Comparison of ENCODE assay signal across 16 cellular contexts in genomic region chr3:48855681-48856447, GRCh38. TPM values are rescaled to one million over a fixed set of nuclear protein-coding genes. Genes with fewer than 3 reads are reported as not detected.
DNase-seq lines count a peak whose midpoint lies in the region; ATAC-seq and TF ChIP-seq lines count a peak whose summit lies in the region.
"Had no signal": no experiment of that assay in that cellular context is flagged by ENCODE, and none has a peak within 500 bp of the region (broad histone marks: within the 10 kb centered on the region; RNA-seq: fewer than 3 reads in every experiment).

No MANE protein-coding gene starts in this region.

- H3K9ac ChIP-seq in H9 (ENCODE audit: extremely low read depth, insufficient read length, low read length) = no peak overlapping the region
- H3K9ac ChIP-seq in OCI-LY1 (ENCODE audit: low read length) = no peak overlapping the region; the same call in 1 of the 2 replicates
- H3K9ac ChIP-seq: GM23248 had no signal

- no peaks in the 10 kb centered on the region for H3K79me1 ChIP-seq in H9 (ENCODE audit: insufficient read depth, low read depth, low read length, poor library complexity, severe bottlenecking)

- H3K56ac ChIP-seq in H9 (ENCODE audit: insufficient read length, low read depth, low read length) = no peak overlapping the region

- peaks cover 2 to 5% of the 10 kb centered on the region in 2 experiments; a peak in 3 of 4 replicates for H3K4me1 Mint-ChIP-seq in H9
- H3K4me1 Mint-ChIP-seq: naive thymus-derived CD8-positive, alpha-beta T cell had no signal

- H3K4me2 ChIP-seq in H9 (ENCODE audit: insufficient read depth, insufficient read length, low read length) = no peak overlapping the region
- H3K4me2 ChIP-seq in OCI-LY1 (ENCODE audit: low read length) = no peak overlapping the region

- no peak overlapping the region for H4K5ac ChIP-seq in H9 (ENCODE audit: insufficient read length, low read depth, low read length)

- no peak overlapping the region for H4K91ac ChIP-seq in H9 (ENCODE audit: insufficient read length, low read depth, low read length)

- no peaks in the 10 kb centered on the region for H3F3A ChIP-seq in OCI-LY1 (ENCODE audit: insufficient read depth, low read length)

- H3K23ac ChIP-seq in H9 (ENCODE audit: insufficient read length, low read depth, low read length) = no peak overlapping the region

- H3K4me3 Mint-ChIP-seq in H9 = no peak overlapping the region
- H3K4me3 Mint-ChIP-seq: activated naive CD4-positive, alpha-beta T cell treated with anti-CD3 and anti-CD28 coated beads for 36 hours; CD14-positive monocyte; naive thymus-derived CD8-positive, alpha-beta T cell had no signal

- H3K27ac Mint-ChIP-seq in H9 = peak overlapping the region in 2 of 3 experiments; percentile 32 to 71; a peak in 3 of 7 replicates
- H3K27ac Mint-ChIP-seq: activated naive CD4-positive, alpha-beta T cell treated with anti-CD3 and anti-CD28 coated beads for 36 hours had no signal

- ATAC-seq in psoas muscle = no peak
- ATAC-seq in GM19395 (IDR thresholded peaks at IDR 0.05; ENCODE audit: unreplicated experiment) = no peak
- ATAC-seq: naive thymus-derived CD8-positive, alpha-beta T cell had no signal

- H4K20me1 ChIP-seq in H9 (ENCODE audit: control insufficient read depth, insufficient read depth, insufficient read length) = no peaks in the 10 kb centered on the region
- no peaks in the 10 kb centered on the region for H4K20me1 ChIP-seq in OCI-LY1 (ENCODE audit: insufficient read depth, low read length)

- no peak for DNase-seq in H9
- peak in 1 of 2 donors; percentile 14 for DNase-seq in psoas muscle
- DNase-seq in NCI-H524 treated with DMSO at 0.1 percent for 48 hours (lab: John Stamatoyannopoulos, UW) = no peak
- DNase-seq in putamen (ENCODE audit: low spot score) = no peak
- DNase-seq: activated CD4-positive, CD25-positive, alpha-beta regulatory T cell; activated naive CD4-positive, alpha-beta T cell treated with anti-CD3 and anti-CD28 coated beads for 36 hours; brain microvascular endothelial cell; DMS79 treated with DMSO at 0.1 percent for 48 hours; GM23248; naive thymus-derived CD8-positive, alpha-beta T cell; NCI-H2029 treated with DMSO at 0.1 percent for 48 hours; NCI-H526 treated with DMSO at 0.1 percent for 48 hours had no signal

- no peaks in the 10 kb centered on the region for H3K27me3 Mint-ChIP-seq in H9 (ENCODE audit: low read depth)
- H3K27me3 Mint-ChIP-seq: naive thymus-derived CD8-positive, alpha-beta T cell had no signal

- H3K27ac ChIP-seq in H9 (ENCODE audit: insufficient read length, low read depth, low read length) = no peak overlapping the region
- peak overlapping the region; percentile 14 for H3K27ac ChIP-seq in OCI-LY1 (ENCODE audit: low read depth, low read length, poor library complexity, severe bottlenecking)
- peak overlapping the region; percentile 50 for H3K27ac ChIP-seq in ectodermal cell (ENCODE audit: insufficient read depth, low read depth, low read length, poor library complexity, severe bottlenecking)
- peak overlapping the region; percentile 30 for H3K27ac ChIP-seq in psoas muscle
- H3K27ac ChIP-seq: brain microvascular endothelial cell, GM23248 had no signal

- intact Hi-C loops in psoas muscle (cut with DNase I) = loop anchor here in 1 of 2 donors (5.0 kb wide), 1 partner anchor 61 kb away; the partner anchor contains the start of gene ARIH2

- H3K23me2 ChIP-seq in H9 (ENCODE audit: insufficient read length, low read depth, low read length, poor library complexity, severe bottlenecking) = no peaks in the 10 kb centered on the region

- H3K18ac ChIP-seq in H9 (ENCODE audit: insufficient read length, low read depth, low read length) = no peak overlapping the region

- H3K79me2 ChIP-seq in H9 (ENCODE audit: insufficient read depth, low read length) (no peaks in the 10 kb centered on the region), OCI-LY1 (ENCODE audit: insufficient read depth, low read length) (no peaks in the 10 kb centered on the region)

- H2BK120ac ChIP-seq in H9 (ENCODE audit: low read depth, low read length, poor library complexity, severe bottlenecking) = no peak overlapping the region

- H3K9me3 ChIP-seq in H9 (ENCODE audit: control insufficient read depth, low read depth, low read length) (no peaks in the 10 kb centered on the region), OCI-LY1 (ENCODE audit: low read length) (no peaks in the 10 kb centered on the region), ectodermal cell (ENCODE audit: control insufficient read depth, low read length) (no peaks in the 10 kb centered on the region), psoas muscle (no peaks in the 10 kb centered on the region)

- H3K4ac ChIP-seq in H9 (ENCODE audit: low read depth, low read length) = no peak overlapping the region

- 0 out of 2 replicates have a peak overlapping the region, but pooled peaks have one; percentile 49 for H2BK15ac ChIP-seq in H9 (ENCODE audit: low read depth, low read length)

- no peaks in the 10 kb centered on the region; a peak in 1 of 7 replicates for H3K36me3 Mint-ChIP-seq in H9 (ENCODE audit: insufficient read depth in 1 of 3, low read depth in 3 of 3)

- no peaks in the 10 kb centered on the region for H3K9me2 ChIP-seq in OCI-LY1 (ENCODE audit: low read depth, low read length)

- no peaks in the 10 kb centered on the region for H3K9me3 Mint-ChIP-seq in H9
- H3K9me3 Mint-ChIP-seq: activated naive CD4-positive, alpha-beta T cell treated with anti-CD3 and anti-CD28 coated beads for 36 hours; CD14-positive monocyte; naive thymus-derived CD8-positive, alpha-beta T cell had no signal

- H2BK12ac ChIP-seq in H9 (ENCODE audit: insufficient read length, low read depth, low read length) = no peak overlapping the region

- no peak overlapping the region for H2AK5ac ChIP-seq in H9 (ENCODE audit: insufficient read length, low read length)

- TF ChIP-seq CTCF in H9 (conservative IDR thresholded peaks at IDR 0.05) = no peak
- no peak for TF ChIP-seq CTCF in OCI-LY1 (IDR thresholded peaks at IDR 0.05; ENCODE audit: low read length)
- no peak for TF ChIP-seq CTCF in psoas muscle (IDR thresholded peaks at IDR 0.05)

- H4K8ac ChIP-seq in H9 (replicated peaks; ENCODE audit: insufficient read length, low read depth, low read length) = no peak overlapping the region

- H3K14ac ChIP-seq in H9 (ENCODE audit: insufficient read depth, low read length) = no peak overlapping the region

- H3K27me3 ChIP-seq in H9 (ENCODE audit: insufficient read depth, low read length) (no peaks in the 10 kb centered on the region), OCI-LY1 (ENCODE audit: insufficient read depth, low read length) (no peaks in the 10 kb centered on the region), ectodermal cell (ENCODE audit: control insufficient read depth, insufficient read depth, low read length, poor library complexity, severe bottlenecking) (no peaks in the 10 kb centered on the region), psoas muscle (ENCODE audit: insufficient read depth in 3 of 3, low read length in 2 of 3) (no peaks in the 10 kb centered on the region)
- H3K27me3 ChIP-seq: brain microvascular endothelial cell had no signal

- no peak overlapping the region for H3T11ph ChIP-seq in H9 (ENCODE audit: low read length)

- WGBS in H9 (ENCODE audit: extremely low coverage, insufficient read length, low lambda C conversion rate) = no CpG with 5 or more reads among the region's 9 CpGs
- 92 to 93% methylated on average over 9 of the region's 9 CpGs for WGBS in ectodermal cell, 2 experiments
- WGBS in psoas muscle, 3 donors = 66 to 71% (median 69%) methylated on average over 9 of the region's 9 CpGs

- H2BK20ac ChIP-seq in H9 (ENCODE audit: low read depth, low read length, poor library complexity, severe bottlenecking) = no peak overlapping the region

- H3K36me3 ChIP-seq in OCI-LY1 (ENCODE audit: insufficient read depth, low read length) = peaks cover 8% of the 10 kb centered on the region; the same call in 1 of the 2 replicates
- no peaks in the 10 kb centered on the region for H3K36me3 ChIP-seq in ectodermal cell (ENCODE audit: control insufficient read depth, insufficient read depth, low read length)
- peaks cover 0 to 32% of the 10 kb centered on the region in 2 donors for H3K36me3 ChIP-seq in psoas muscle (ENCODE audit: insufficient read depth in 1 of 2, low read depth in 1 of 2)

- no peak overlapping the region for H2AFZ ChIP-seq in H9 (ENCODE audit: low read length)
- H2AFZ ChIP-seq in OCI-LY1 (ENCODE audit: low read length) = no peak overlapping the region
- H2AFZ ChIP-seq: GM23248 had no signal

- H3K4me3 ChIP-seq in OCI-LY1 (ENCODE audit: low read depth, low read length, poor library complexity, severe bottlenecking) (no peak overlapping the region), ectodermal cell (ENCODE audit: insufficient read depth, low read depth, low read length) (no peak overlapping the region), psoas muscle (no peak overlapping the region)
- H3K4me3 ChIP-seq: GM23248 had no signal

- H3K4me1 ChIP-seq in H9 (ENCODE audit: insufficient read depth, low read length) = no peaks in the 10 kb centered on the region
- H3K4me1 ChIP-seq in OCI-LY1 (ENCODE audit: insufficient read depth, low read length, severe bottlenecking) = peaks cover 30% of the 10 kb centered on the region
- peaks cover 8% of the 10 kb centered on the region for H3K4me1 ChIP-seq in ectodermal cell (ENCODE audit: control insufficient read depth, insufficient read depth, low read length)
- peaks cover 45% of the 10 kb centered on the region for H3K4me1 ChIP-seq in psoas muscle

- no peak overlapping the region for H2BK5ac ChIP-seq in H9 (ENCODE audit: insufficient read length, low read length)

RNA-seq across cellular contexts. Expression of gene PRKAR2A, which starts 8.2 kb away (rescaled TPM):
- total RNA-seq in H9 (2021) = 38.7 and 39.1 TPM in 2 replicates
- polyA plus RNA-seq in ectodermal cell (2013, experiment 1 of 4) = 25.3 TPM
- polyA plus RNA-seq in ectodermal cell (2013, experiment 2 of 4) = 25.1 TPM
- polyA plus RNA-seq in ectodermal cell (2013, experiment 3 of 4) = 19.5 TPM
- 22.3 TPM for polyA plus RNA-seq in ectodermal cell (2013, experiment 4 of 4)
- total RNA-seq in psoas muscle = 100 to 1,000 TPM in 2 of 4 donors, 10 to 100 TPM in 2; 66.2 to 126 (median 100) TPM
- 10 to 100 TPM; 24.3 to 92.5 (median 33.6) TPM for polyA plus RNA-seq in psoas muscle

RNA-seq across cellular contexts. Expression of gene SLC25A20, which starts 42.8 kb away (rescaled TPM):
- total RNA-seq in H9 (2021) = 6.2 and 7.4 TPM in 2 replicates
- 8.7 TPM for polyA plus RNA-seq in ectodermal cell (2013, experiment 1 of 4)
- polyA plus RNA-seq in ectodermal cell (2013, experiment 2 of 4) = 8.2 TPM
- polyA plus RNA-seq in ectodermal cell (2013, experiment 3 of 4) = 8.0 TPM
- 7.8 TPM for polyA plus RNA-seq in ectodermal cell (2013, experiment 4 of 4)
- total RNA-seq in psoas muscle = 10 to 100 TPM; 47.6 to 59.4 (median 50.5) TPM
- polyA plus RNA-seq in psoas muscle = 10 to 100 TPM; 31.3 to 94.8 (median 48.5) TPM
